8 cellular contexts compared by ENCODE assay signal in genomic region chr16:81478876-81479496, GRCh38. TPM values are rescaled to one million over a fixed set of nuclear protein-coding genes. Genes with fewer than 3 reads are reported as not detected.
A peak's percentile ranks its signal among the peaks of the same experiment; 100 is the strongest.
DNase-seq lines count a peak whose midpoint lies in the region; ATAC-seq and TF ChIP-seq lines count a peak whose summit lies in the region.

No MANE protein-coding gene starts in this region.

- DNase-seq in NOMO-1 treated with DMSO at 0.1 percent for 48 hours (lab: John Stamatoyannopoulos, UW; ENCODE audit: unreplicated experiment), result peak; percentile 95
- peak; percentile 49 for DNase-seq in left ventricle myocardium inferior
- peak in 1 of 2 donors; percentile 86 for DNase-seq in upper lobe of left lung
- DNase-seq in superior temporal gyrus (ENCODE audit: extremely low spot score), result no peak
- DNase-seq in NCI-H1436 (lab: John Stamatoyannopoulos, UW), result no peak
- DNase-seq in erythroblast (lab: John Stamatoyannopoulos, UW), result no peak

- TF ChIP-seq POLR2A in upper lobe of left lung (IDR thresholded peaks at IDR 0.05) (peak in 1 of 4 donors; percentile 31), erythroblast (IDR thresholded peaks at IDR 0.05; ENCODE audit: low read length) (no peak)

- TF ChIP-seq CTCF in GM12875 (IDR thresholded peaks at IDR 0.05; ENCODE audit: borderline replicate concordance, insufficient read depth, low read depth, low read length) (no peak), left ventricle myocardium inferior (IDR thresholded peaks at IDR 0.05; ENCODE audit: borderline replicate concordance) (no peak), upper lobe of left lung (IDR thresholded peaks at IDR 0.05) (no peak)

- H3K9me3 ChIP-seq in left ventricle myocardium inferior (replicated peaks) (no peaks in the 10 kb centered on the region), upper lobe of left lung (no peaks in the 10 kb centered on the region)

- H3K27ac ChIP-seq in left ventricle myocardium inferior (replicated peaks) (peak overlapping the region; percentile 64), upper lobe of left lung (peak overlapping the region; percentile 74 to 85 (median 78))

- intact Hi-C loops in left ventricle myocardium inferior (cut with micrococcal nuclease), result no loop called here

- H3K4me1 ChIP-seq in left ventricle myocardium inferior (peaks cover 75% of the 10 kb centered on the region), upper lobe of left lung (peaks cover 77 to 98% (median 91%) of the 10 kb centered on the region in 4 donors)

- H3K27me3 ChIP-seq in left ventricle myocardium inferior (ENCODE audit: low read depth), result no peaks in the 10 kb centered on the region
- no peaks in the 10 kb centered on the region for H3K27me3 ChIP-seq in upper lobe of left lung

- 15 to 41% methylated on average over 12 to 13 of the region's 13 CpGs for WGBS in upper lobe of left lung, 2 donors

- peak overlapping the region; percentile 12 for H3K4me3 ChIP-seq in GM12875 (ENCODE audit: low read depth, low read length)
- H3K4me3 ChIP-seq in left ventricle myocardium inferior, result peak overlapping the region; percentile 6
- peak overlapping the region in 2 of 4 donors; percentile 5 to 15 for H3K4me3 ChIP-seq in upper lobe of left lung

- no peaks in the 10 kb centered on the region for H3K36me3 ChIP-seq in left ventricle myocardium inferior
- no peaks in the 10 kb centered on the region for H3K36me3 ChIP-seq in upper lobe of left lung

- ATAC-seq in GM21737 (IDR thresholded peaks at IDR 0.05; ENCODE audit: unreplicated experiment) (peak; percentile 44), upper lobe of left lung (ENCODE audit: low FRiP score in 2 of 2) (peak in 1 of 2 donors; percentile 79)

- TF ChIP-seq EP300 in upper lobe of left lung (IDR thresholded peaks at IDR 0.05), result peak in 2 of 4 donors; percentile 13 to 36

RNA-seq across cellular contexts. Expression of gene CMIP, which starts 34.4 kb away (rescaled TPM):
- total RNA-seq in left ventricle myocardium inferior, result 11.2 TPM
- 100 to 1,000 TPM in 1 of 6 donors, 10 to 100 TPM in 5; 48.3 to 109 (median 67.6) TPM for total RNA-seq in upper lobe of left lung

Comparison
In these comparisons a context has a peak if more than half of its experiments do, and no peak if none do; other contexts are left out.
1. DNase-seq: peak in NOMO-1 treated with DMSO at 0.1 percent for 48 hours (single experiment) and left ventricle myocardium inferior (single experiment); none in superior temporal gyrus (single experiment), NCI-H1436 (single experiment) and erythroblast (0 of 2).